In the genomic region with DNA sequence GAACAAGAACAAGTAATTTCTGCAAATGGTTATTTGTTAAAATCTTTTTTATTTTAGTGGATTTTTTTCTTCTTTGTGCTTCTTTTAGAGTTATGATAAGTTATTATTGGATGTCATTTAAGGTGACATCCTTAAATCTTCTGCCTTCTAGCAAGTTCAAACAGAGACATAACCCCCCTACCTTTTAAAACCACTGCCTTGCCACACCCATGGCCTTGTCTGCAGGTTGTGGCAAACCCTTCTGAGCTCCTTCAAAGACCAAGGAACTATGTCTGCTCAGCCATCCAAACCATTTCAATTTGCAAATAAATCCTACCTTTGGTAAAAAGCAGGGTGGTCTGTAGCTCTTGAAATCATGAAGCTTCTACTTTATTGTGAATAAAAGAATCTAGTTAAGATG, we compare ENCODE assay signal across 20 cellular contexts.
DNase-seq lines count a peak whose midpoint lies in the region; ATAC-seq, FAIRE-seq and TF ChIP-seq lines count a peak whose summit lies in the region.
"Had no signal": no experiment of that assay in that cellular context is flagged by ENCODE, and none has a peak within 500 bp of the region (broad histone marks: within the 10 kb centered on the region; RNA-seq: fewer than 3 reads in every experiment).

No MANE protein-coding gene starts in this region.

- H3K27ac Mint-ChIP-seq in activated naive CD4-positive, alpha-beta T cell treated with anti-CD3 and anti-CD28 coated beads, Interleukin-2, amount 10 ng/mL, durations not matched to agents 7 days and 5 days: no peak overlapping the region
- H3K27ac Mint-ChIP-seq in naive thymus-derived CD8-positive, alpha-beta T cell: peak overlapping the region in 4 of 10 donors; percentile 7 to 50 (median 35)
- H3K27ac Mint-ChIP-seq: CD14-positive monocyte, H9, IgD-negative memory B cell had no signal

- no peak for TF ChIP-seq RAD21 in K562 (CRISPR knock-in tag; conservative IDR thresholded peaks at IDR 0.05 in 1 of 2, IDR thresholded peaks at IDR 0.05 in 1 of 2)

- TF ChIP-seq EP300 in K562 (IDR thresholded peaks at IDR 0.05; ENCODE audit: low read length): no peak

- TF ChIP-seq CTCF in K562 (IDR thresholded peaks at IDR 0.05 in 2 of 3, conservative IDR thresholded peaks at IDR 0.05 in 1 of 3; ENCODE audit: insufficient read depth in 2 of 3, low read depth in 1 of 3, low read length in 3 of 3): no peak

- FAIRE-seq in K562 (lab: Jason Lieb, UNC): peak; percentile 6
- FAIRE-seq: D721Med, G401.6, GM12891 had no signal

- no TSS peak for BruUV-seq in K562 (replicated peaks; lab: Mats Ljungman, UMichigan)

- peaks cover 0 to 4% of the 10 kb centered on the region in 2 experiments; a peak in 1 of 5 replicates for H3K27me3 ChIP-seq in K562 (ENCODE audit: control insufficient read depth in 2 of 2, insufficient read depth in 2 of 2, low read length in 2 of 2)

- DNase-seq in activated naive CD4-positive, alpha-beta T cell treated with anti-CD3 and anti-CD28 coated beads, Interleukin-2, amount 10 ng/mL, durations not matched to agents 7 days and 5 days: peak; percentile 28
- no peak for DNase-seq in activated naive CD4-positive, alpha-beta T cell treated with Interleukin-2 at 50 U/mL for 16 hours
- DNase-seq in K562 (ENCODE audit: extremely low read depth in 1 of 4, low spot score in 3 of 4) (no peak), sciatic nerve (ENCODE audit: low spot score) (no peak), COLO668 (lab: John Stamatoyannopoulos, UW; ENCODE audit: unreplicated experiment) (no peak), CD1c-positive myeloid dendritic cell (ENCODE audit: extremely low spot score) (no peak)
- peak in 5 of 10 donors; percentile 3 to 44 (median 18) for DNase-seq in naive thymus-derived CD8-positive, alpha-beta T cell
- DNase-seq: COR-L47, DMS153, DMS79 treated with DMSO at 0.1 percent for 48 hours, EL, GOT3, H9 had no signal

- no peak overlapping the region for H3K4me3 ChIP-seq in K562

- POLR2A ChIA-PET in K562 (lab: Yijun Ruan, JAX): interaction anchor here (0.9 to 1.6 kb wide), 3 partner anchors 16 to 92 kb away, joined by 3 to 4 read pairs (median 3); no protein-coding TSS in a partner anchor
- POLR2A ChIA-PET in naive thymus-derived CD8-positive, alpha-beta T cell (lab: Charles Lee): no interaction called here

- no peaks in the 10 kb centered on the region for H3K9me1 ChIP-seq in K562 (ENCODE audit: control insufficient read depth, insufficient read depth, low read length)

- TF ChIP-seq POLR2A in K562 (conservative IDR thresholded peaks at IDR 0.05): no peak

- H2AFZ ChIP-seq in K562 (ENCODE audit: low read depth, low read length): no peak overlapping the region

- intact Hi-C loops in K562 (cut with micrococcal nuclease) (loop anchor here (10.0 kb wide), 1 partner anchor 157 kb away; no protein-coding TSS in a partner anchor), sciatic nerve (cut with DNase I) (no loop called here)

- no peak overlapping the region for H3K4me3 Mint-ChIP-seq in activated naive CD4-positive, alpha-beta T cell treated with anti-CD3 and anti-CD28 coated beads, Interleukin-2, amount 10 ng/mL, durations not matched to agents 7 days and 5 days
- peak overlapping the region in 8 of 10 donors; percentile 8 to 71 (median 49) for H3K4me3 Mint-ChIP-seq in naive thymus-derived CD8-positive, alpha-beta T cell
- H3K4me3 Mint-ChIP-seq: CD14-positive monocyte, H9, IgD-negative memory B cell had no signal

- in situ Hi-C loops in K562 (cut with MboI): no loop called here

- ATAC-seq in K562 (no peak), sciatic nerve (no peak), GM19463 (IDR thresholded peaks at IDR 0.05; ENCODE audit: unreplicated experiment) (no peak)
- peak; percentile 72 to 80 for ATAC-seq in naive thymus-derived CD8-positive, alpha-beta T cell

- no peak overlapping the region for H3K9ac ChIP-seq in K562 (ENCODE audit: insufficient read depth in 1 of 2, low read depth in 2 of 2, low read length in 2 of 2)

- no peaks in the 10 kb centered on the region for H3K27me3 Mint-ChIP-seq in activated naive CD4-positive, alpha-beta T cell treated with anti-CD3 and anti-CD28 coated beads, Interleukin-2, amount 10 ng/mL, durations not matched to agents 7 days and 5 days
- H3K27me3 Mint-ChIP-seq in naive thymus-derived CD8-positive, alpha-beta T cell: no peaks in the 10 kb centered on the region
- H3K27me3 Mint-ChIP-seq: IgD-negative memory B cell had no signal

- peaks cover 2% of the 10 kb centered on the region for H3K36me3 Mint-ChIP-seq in activated naive CD4-positive, alpha-beta T cell treated with anti-CD3 and anti-CD28 coated beads, Interleukin-2, amount 10 ng/mL, durations not matched to agents 7 days and 5 days
- H3K36me3 Mint-ChIP-seq in naive thymus-derived CD8-positive, alpha-beta T cell: no peaks in the 10 kb centered on the region
- H3K36me3 Mint-ChIP-seq: CD14-positive monocyte, IgD-negative memory B cell had no signal

- peaks cover 3 to 34% of the 10 kb centered on the region in 2 experiments; a peak in 3 of 5 replicates for H3K4me1 ChIP-seq in K562 (replicated peaks in 1 of 2; ENCODE audit: control insufficient read depth in 2 of 2, insufficient read depth in 2 of 2, low read length in 2 of 2)

- peaks cover 12% of the 10 kb centered on the region for H3K4me1 Mint-ChIP-seq in activated naive CD4-positive, alpha-beta T cell treated with anti-CD3 and anti-CD28 coated beads, Interleukin-2, amount 10 ng/mL, durations not matched to agents 7 days and 5 days
- H3K4me1 Mint-ChIP-seq in naive thymus-derived CD8-positive, alpha-beta T cell: peaks cover 13 to 32% (median 26%) of the 10 kb centered on the region in 4 donors
- H3K4me1 Mint-ChIP-seq: CD14-positive monocyte, IgD-negative memory B cell had no signal

- H3K9me3 Mint-ChIP-seq in activated naive CD4-positive, alpha-beta T cell treated with anti-CD3 and anti-CD28 coated beads, Interleukin-2, amount 10 ng/mL, durations not matched to agents 7 days and 5 days: peaks cover 2% of the 10 kb centered on the region
- no peaks in the 10 kb centered on the region for H3K9me3 Mint-ChIP-seq in naive thymus-derived CD8-positive, alpha-beta T cell
- H3K9me3 Mint-ChIP-seq: IgD-negative memory B cell had no signal

- no peak overlapping the region for H3K27ac ChIP-seq in K562 (ENCODE audit: extremely low read depth, low read depth, low read length)
- H3K27ac ChIP-seq: 22Rv1 had no signal

- CTCF ChIA-PET in activated naive CD4-positive, alpha-beta T cell treated with anti-CD3 and anti-CD28 coated beads, Interleukin-2, amount 10 ng/mL, durations not matched to agents 7 days and 5 days (lab: Charles Lee): interaction anchor here (0.6 to 1.3 kb wide), 3 partner anchors 44 to 157 kb away, joined by 3 to 4 read pairs (median 3); no protein-coding TSS in a partner anchor
- CTCF ChIA-PET in K562 (lab: Yijun Ruan, JAX; ENCODE audit: low intra/inter-chr PET ratio): no interaction called here

- no peaks in the 10 kb centered on the region for H3K36me3 ChIP-seq in K562 (ENCODE audit: control insufficient read depth, insufficient read depth, low read length)

- H4K20me1 ChIP-seq in K562 (replicated peaks; ENCODE audit: control insufficient read depth, insufficient read depth, low read length): no peaks in the 10 kb centered on the region

- H3K79me2 ChIP-seq in K562 (ENCODE audit: control insufficient read depth, insufficient read depth, low read length): no peaks in the 10 kb centered on the region

- H3K9me3 ChIP-seq in K562 (replicated peaks; ENCODE audit: control insufficient read depth, insufficient read depth, low read depth, low read length): no peaks in the 10 kb centered on the region

- no peak overlapping the region for H3K4me2 ChIP-seq in K562 (ENCODE audit: insufficient read depth, low read length)

TF ChIP-seq in K562, 482 proteins besides CTCF, POLR2A, EP300 and RAD21:
- no peak for TF ChIP-seq BCL6 (CRISPR knock-in tag; IDR thresholded peaks at IDR 0.05)
- no peak for TF ChIP-seq POLR3G (IDR thresholded peaks at IDR 0.05; ENCODE audit: extremely low read depth, insufficient read length, insufficient replicate concordance)
- TF ChIP-seq LEF1 (IDR thresholded peaks at IDR 0.05): no peak
- TF ChIP-seq CBFA2T2 (conservative IDR thresholded peaks at IDR 0.05): no peak
- TF ChIP-seq, protein P1, sequence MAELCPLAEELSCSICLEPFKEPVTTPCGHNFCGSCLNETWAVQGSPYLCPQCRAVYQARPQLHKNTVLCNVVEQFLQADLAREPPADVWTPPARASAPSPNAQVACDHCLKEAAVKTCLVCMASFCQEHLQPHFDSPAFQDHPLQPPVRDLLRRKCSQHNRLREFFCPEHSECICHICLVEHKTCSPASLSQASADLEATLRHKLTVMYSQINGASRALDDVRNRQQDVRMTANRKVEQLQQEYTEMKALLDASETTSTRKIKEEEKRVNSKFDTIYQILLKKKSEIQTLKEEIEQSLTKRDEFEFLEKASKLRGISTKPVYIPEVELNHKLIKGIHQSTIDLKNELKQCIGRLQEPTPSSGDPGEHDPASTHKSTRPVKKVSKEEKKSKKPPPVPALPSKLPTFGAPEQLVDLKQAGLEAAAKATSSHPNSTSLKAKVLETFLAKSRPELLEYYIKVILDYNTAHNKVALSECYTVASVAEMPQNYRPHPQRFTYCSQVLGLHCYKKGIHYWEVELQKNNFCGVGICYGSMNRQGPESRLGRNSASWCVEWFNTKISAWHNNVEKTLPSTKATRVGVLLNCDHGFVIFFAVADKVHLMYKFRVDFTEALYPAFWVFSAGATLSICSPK (IDR thresholded peaks at IDR 0.05; ENCODE audit: borderline replicate concordance): no peak
- TF ChIP-seq RBM22 (IDR thresholded peaks at IDR 0.05; ENCODE audit: low read depth, low read length, poor library complexity, severe bottlenecking): no peak
- no peak for TF ChIP-seq RFX7 (CRISPR knock-in tag; IDR thresholded peaks at IDR 0.05)
- TF ChIP-seq SAFB (IDR thresholded peaks at IDR 0.05; ENCODE audit: borderline replicate concordance, low read depth, low read length): no peak
- no peak for TF ChIP-seq ZNF76 (CRISPR knock-in tag; IDR thresholded peaks at IDR 0.05; ENCODE audit: borderline replicate concordance)
- no peak for TF ChIP-seq NCOA4 (IDR thresholded peaks at IDR 0.05; ENCODE audit: partially characterized antibody)
- no peak for TF ChIP-seq NCOA2 (IDR thresholded peaks at IDR 0.05; ENCODE audit: partially characterized antibody in 2 of 2)

Comparison
In these comparisons a context has a peak if more than half of its experiments do, and no peak if none do; other contexts are left out.
1. ATAC-seq: peak in naive thymus-derived CD8-positive, alpha-beta T cell (2 of 2); none in K562 (single experiment), sciatic nerve (single experiment) and GM19463 (single experiment).